ENCODE assay signal across 11 cellular contexts in genomic region chr4:80611366-80611765, GRCh38.
A peak's percentile ranks its signal among the peaks of the same experiment; 100 is the strongest.
DNase-seq lines count a peak whose midpoint lies in the region; ATAC-seq, FAIRE-seq and TF ChIP-seq lines count a peak whose summit lies in the region.
"Had no signal": no experiment of that assay in that cellular context is flagged by ENCODE, and none has a peak within 500 bp of the region (broad histone marks: within the 10 kb centered on the region; RNA-seq: fewer than 3 reads in every experiment).

No MANE protein-coding gene starts in this region.

- H3K4me3 ChIP-seq in colonic mucosa (no peak overlapping the region), HAP-1 (no peak overlapping the region)

- H3K9me3 Mint-ChIP-seq in natural killer cell, result no peaks in the 10 kb centered on the region
- H3K9me3 Mint-ChIP-seq in activated T-helper 1 cell treated with anti-CD3 and anti-CD28 coated beads, Interleukin-12 subunit alpha, Interleukin-12 subunit beta, Interleukin-2, Interleukin-4 antibody, amounts not matched to agents 30 ng/mL and 10 ng/mL and 1 ng/mL, durations not matched to agents 14 hours and 24 hours and 36 hours, result no peaks in the 10 kb centered on the region

- no peak for DNase-seq in colonic mucosa
- no peak for DNase-seq in natural killer cell
- DNase-seq in activated T-helper 1 cell treated with anti-CD3 and anti-CD28 coated beads, Interleukin-12 subunit alpha, Interleukin-12 subunit beta, Interleukin-2, Interleukin-4 antibody, amounts not matched to agents 30 ng/mL and 10 ng/mL and 1 ng/mL, durations not matched to agents 14 hours and 24 hours and 36 hours (ENCODE audit: low spot score), result no peak
- no peak for DNase-seq in HAP-1 (ENCODE audit: low spot score in 2 of 2)
- DNase-seq in RCC 7860 (ENCODE audit: low spot score), result no peak
- DNase-seq: COR-L47; NCI-H446 treated with DMSO at 0.1 percent for 48 hours; stimulated activated CD4-positive, alpha-beta T cell treated with anti-CD3 and anti-CD28 coated beads, Interleukin-12 subunit alpha, Interleukin-12 subunit beta, amount 100 ng/mL, for 4 hours had no signal

- H3K4me1 Mint-ChIP-seq in natural killer cell, result no peaks in the 10 kb centered on the region
- no peaks in the 10 kb centered on the region for H3K4me1 Mint-ChIP-seq in activated T-helper 1 cell treated with anti-CD3 and anti-CD28 coated beads, Interleukin-12 subunit alpha, Interleukin-12 subunit beta, Interleukin-2, Interleukin-4 antibody, amounts not matched to agents 30 ng/mL and 10 ng/mL and 1 ng/mL, durations not matched to agents 14 hours and 24 hours and 36 hours (ENCODE audit: low read depth)

- no peak for TF ChIP-seq CTCF in colonic mucosa (IDR thresholded peaks at IDR 0.05)
- TF ChIP-seq CTCF in natural killer cell (IDR thresholded peaks at IDR 0.05), result no peak

- H3K27me3 ChIP-seq in colonic mucosa (no peaks in the 10 kb centered on the region), HAP-1 (ENCODE audit: low read depth) (no peaks in the 10 kb centered on the region)

- ATAC-seq in GM18517 (IDR thresholded peaks at IDR 0.05; ENCODE audit: unreplicated experiment) (peak; percentile 72), GM21723 (IDR thresholded peaks at IDR 0.05; ENCODE audit: unreplicated experiment) (peak; percentile 62), HG03432 (IDR thresholded peaks at IDR 0.05; ENCODE audit: unreplicated experiment) (peak; percentile 66), natural killer cell (no peak)

- H3K4me1 ChIP-seq in colonic mucosa (no peaks in the 10 kb centered on the region), HAP-1 (no peaks in the 10 kb centered on the region)

- H3K27ac Mint-ChIP-seq in natural killer cell, result no peak overlapping the region
- no peak overlapping the region for H3K27ac Mint-ChIP-seq in activated T-helper 1 cell treated with anti-CD3 and anti-CD28 coated beads, Interleukin-12 subunit alpha, Interleukin-12 subunit beta, Interleukin-2, Interleukin-4 antibody, amounts not matched to agents 30 ng/mL and 10 ng/mL and 1 ng/mL, durations not matched to agents 14 hours and 24 hours and 36 hours

- intact Hi-C loops in colonic mucosa (cut with DNase I), result loop anchor here (10.0 kb wide), 1 partner anchor 433 kb away; no protein-coding TSS in a partner anchor
- intact Hi-C loops in natural killer cell (cut with micrococcal nuclease), result no loop called here
- intact Hi-C loops in activated T-helper 1 cell treated with anti-CD3 and anti-CD28 coated beads, Interleukin-12 subunit alpha, Interleukin-12 subunit beta, Interleukin-2, Interleukin-4 antibody, amounts not matched to agents 30 ng/mL and 10 ng/mL and 1 ng/mL, durations not matched to agents 14 hours and 24 hours and 36 hours (cut with micrococcal nuclease), result no loop called here

- H3K27ac ChIP-seq in colonic mucosa, result peak overlapping the region; percentile 14

- H3K27me3 Mint-ChIP-seq in natural killer cell (ENCODE audit: low read depth in 2 of 2), result peaks cover 6 to 17% of the 10 kb centered on the region in 2 donors
- peaks cover 2% of the 10 kb centered on the region for H3K27me3 Mint-ChIP-seq in activated T-helper 1 cell treated with anti-CD3 and anti-CD28 coated beads, Interleukin-12 subunit alpha, Interleukin-12 subunit beta, Interleukin-2, Interleukin-4 antibody, amounts not matched to agents 30 ng/mL and 10 ng/mL and 1 ng/mL, durations not matched to agents 14 hours and 24 hours and 36 hours (ENCODE audit: insufficient read depth)

- no peaks in the 10 kb centered on the region for H3K36me3 Mint-ChIP-seq in natural killer cell
- no peaks in the 10 kb centered on the region for H3K36me3 Mint-ChIP-seq in activated T-helper 1 cell treated with anti-CD3 and anti-CD28 coated beads, Interleukin-12 subunit alpha, Interleukin-12 subunit beta, Interleukin-2, Interleukin-4 antibody, amounts not matched to agents 30 ng/mL and 10 ng/mL and 1 ng/mL, durations not matched to agents 14 hours and 24 hours and 36 hours (ENCODE audit: low read depth)

- in situ Hi-C loops in HAP-1 (cut with MboI; ENCODE audit: low sequenced_read_pairs), result no loop called here

- H3K36me3 ChIP-seq in colonic mucosa, result no peaks in the 10 kb centered on the region
- H3K36me3 ChIP-seq in HAP-1 (replicated peaks), result no peaks in the 10 kb centered on the region

- FAIRE-seq in RCC 7860 (lab: Jason Lieb, UNC), result no peak

- H3K9me3 ChIP-seq in colonic mucosa (no peaks in the 10 kb centered on the region), HAP-1 (no peaks in the 10 kb centered on the region)

- no peak overlapping the region for H3K4me3 Mint-ChIP-seq in natural killer cell
- H3K4me3 Mint-ChIP-seq in activated T-helper 1 cell treated with anti-CD3 and anti-CD28 coated beads, Interleukin-12 subunit alpha, Interleukin-12 subunit beta, Interleukin-2, Interleukin-4 antibody, amounts not matched to agents 30 ng/mL and 10 ng/mL and 1 ng/mL, durations not matched to agents 14 hours and 24 hours and 36 hours, result no peak overlapping the region

- H3K9ac ChIP-seq in colonic mucosa (ENCODE audit: low read depth in 2 of 2, low read length in 2 of 2), result no peak overlapping the region

Comparison
In these comparisons a context has a peak if more than half of its experiments do, and no peak if none do; other contexts are left out.
1. ATAC-seq: peak in GM18517 (single experiment), GM21723 (single experiment) and HG03432 (single experiment); none in natural killer cell (0 of 3).